Comparison of ENCODE assay signal across 9 cellular contexts in the genomic region with DNA sequence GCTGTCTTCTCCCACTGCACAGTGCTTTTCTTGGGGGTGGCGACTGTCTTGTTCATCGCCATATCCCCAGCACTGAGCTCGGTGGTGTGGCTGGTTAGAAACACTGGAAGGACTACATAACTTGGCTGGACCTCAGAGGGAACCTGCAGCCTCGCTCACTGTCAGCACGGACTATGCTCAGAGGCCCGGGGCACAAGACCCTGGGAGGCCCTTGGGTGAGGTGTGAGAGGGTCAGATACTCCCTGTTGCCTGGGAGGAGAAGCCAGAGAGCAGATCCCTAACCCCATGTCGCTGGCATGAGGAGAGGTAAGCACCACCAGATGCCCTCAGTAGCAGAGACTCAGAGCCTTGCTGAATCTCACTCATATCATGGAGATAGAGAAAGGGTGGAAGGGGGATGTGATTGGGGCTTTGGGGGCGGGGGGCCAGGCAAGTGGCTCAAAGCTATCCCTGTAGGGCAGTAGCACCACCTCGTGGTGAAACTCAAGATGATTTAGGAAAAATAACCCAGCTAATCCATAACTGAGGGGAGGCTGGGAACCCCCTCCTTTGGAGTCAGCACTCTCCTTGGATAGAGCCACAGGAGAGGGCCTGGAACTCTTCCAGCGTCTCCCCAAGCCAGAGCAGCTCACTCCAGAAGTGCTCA. TPM values are rescaled to one million over a fixed set of nuclear protein-coding genes. Genes with fewer than 3 reads are reported as not detected.
DNase-seq lines count a peak whose midpoint lies in the region; ATAC-seq and TF ChIP-seq lines count a peak whose summit lies in the region.
"Had no signal": no experiment of that assay in that cellular context is flagged by ENCODE, and none has a peak within 500 bp of the region (broad histone marks: within the 10 kb centered on the region; RNA-seq: fewer than 3 reads in every experiment).

No MANE protein-coding gene starts in this region.

- H3K4me1 Mint-ChIP-seq in memory B cell, result peaks cover 37% of the 10 kb centered on the region

- H3K9me3 Mint-ChIP-seq in memory B cell, result no peaks in the 10 kb centered on the region
- H3K9me3 Mint-ChIP-seq: activated naive CD4-positive, alpha-beta T cell treated with anti-CD3 and anti-CD28 coated beads, Interleukin-2, amount 50 U/mL, for 24 hours had no signal

- peak; percentile 53 for TF ChIP-seq CTCF in AG04450 (IDR thresholded peaks at IDR 0.05; ENCODE audit: low read depth, low read length)
- peak; percentile 56 for TF ChIP-seq CTCF in GM12864 (IDR thresholded peaks at IDR 0.05; ENCODE audit: low read depth, low read length, missing control alignments)
- TF ChIP-seq CTCF in dorsolateral prefrontal cortex (IDR thresholded peaks at IDR 0.05 in 54 of 56, conservative IDR thresholded peaks at IDR 0.05 in 2 of 56; ENCODE audit: low read depth in 1 of 56, partially characterized antibody in 56 of 56), result peak; percentile 45 to 85 (median 74)

- POLR2A ChIA-PET in AG04450 (lab: Yijun Ruan, JAX), result interaction anchor here (0.6 to 2.0 kb wide), 8 partner anchors 9 to 109 kb away, joined by 3 to 14 read pairs (median 3); no protein-coding TSS in a partner anchor

- H3K9me3 ChIP-seq in AG04450 (ENCODE audit: control insufficient read depth, insufficient read depth, low read length), result no peaks in the 10 kb centered on the region

- ATAC-seq in memory B cell (ENCODE audit: low read depth), result peak; percentile 41
- ATAC-seq in GM18505 (IDR thresholded peaks at IDR 0.05; ENCODE audit: unreplicated experiment), result no peak

- H3K27ac ChIP-seq in AG04450 (ENCODE audit: low read depth, low read length) (no peak overlapping the region), dorsolateral prefrontal cortex (peak overlapping the region in 5 of 59 donors; percentile 19 to 51 (median 31))

- CTCF ChIA-PET in AG04450 (lab: Charles Lee), result interaction anchor here (0.7 to 8.4 kb wide), 53 partner anchors 10 to 328 kb away, joined by 3 to 104 read pairs (median 7); partner anchors contain the start of genes ENDOU, HDAC7, RAPGEF3 and RPAP3

- H3K27me3 Mint-ChIP-seq in memory B cell, result peaks cover 2% of the 10 kb centered on the region
- H3K27me3 Mint-ChIP-seq: activated naive CD4-positive, alpha-beta T cell treated with anti-CD3 and anti-CD28 coated beads, Interleukin-2, amount 50 U/mL, for 24 hours had no signal

- TF ChIP-seq POLR2A in GM18505 (IDR thresholded peaks at IDR 0.05; ENCODE audit: borderline replicate concordance, extremely low read depth, insufficient read depth, insufficient read length), result no peak

- DNase-seq in AG04450 (ENCODE audit: low read depth, low spot score) (no peak), GM12864 (ENCODE audit: low read depth) (no peak), RPMI8226 (peak; percentile 39), dorsolateral prefrontal cortex (peak in 3 of 10 donors; percentile 32 to 42 (median 36)), memory B cell (ENCODE audit: low spot score in 2 of 2) (peak in 1 of 2 donors; percentile 33)
- no peak for DNase-seq in effector CD4-positive, alpha-beta T cell
- DNase-seq in stimulated activated CD4-positive, alpha-beta T cell treated with anti-CD3 and anti-CD28 coated beads, Interleukin-12 subunit alpha, Interleukin-12 subunit beta, amount 100 ng/mL, for 4 hours, result no peak

- H3K36me3 Mint-ChIP-seq in memory B cell, result no peaks in the 10 kb centered on the region
- H3K36me3 Mint-ChIP-seq: activated naive CD4-positive, alpha-beta T cell treated with anti-CD3 and anti-CD28 coated beads, Interleukin-2, amount 50 U/mL, for 24 hours had no signal

- H3K27me3 ChIP-seq in AG04450 (ENCODE audit: control insufficient read depth, insufficient read depth, low read length) (no peaks in the 10 kb centered on the region), dorsolateral prefrontal cortex (no peaks in the 10 kb centered on the region)

- no peak overlapping the region for H3K4me3 Mint-ChIP-seq in memory B cell

- intact Hi-C loops in dorsolateral prefrontal cortex (cut with DNase I), result loop anchor here (2.0 to 5.0 kb wide), 4 partner anchors 41 to 186 kb away; no protein-coding TSS in a partner anchor

- H3K27ac Mint-ChIP-seq in memory B cell, result no peak overlapping the region

- H3K4me3 ChIP-seq in AG04450 (ENCODE audit: low read depth, low read length), result no peak overlapping the region
- no peak overlapping the region for H3K4me3 ChIP-seq in GM12864 (ENCODE audit: low read depth, low read length)
- no peak overlapping the region for H3K4me3 ChIP-seq in dorsolateral prefrontal cortex

RNA-seq across cellular contexts. Expression of gene HDAC7, which starts 18.7 kb away (rescaled TPM):
- 17.1 and 22.1 TPM in 2 replicates for polyA plus RNA-seq in AG04450 (2011; rRNA removed)
- polyA minus RNA-seq in AG04450 (2011; rRNA and poly(A)+ RNA removed), result 22.5 and 25.5 TPM in 2 replicates
- 10 to 100 TPM; 25.9 to 77.6 (median 46.8) TPM for total RNA-seq in dorsolateral prefrontal cortex
